In the genomic region with DNA sequence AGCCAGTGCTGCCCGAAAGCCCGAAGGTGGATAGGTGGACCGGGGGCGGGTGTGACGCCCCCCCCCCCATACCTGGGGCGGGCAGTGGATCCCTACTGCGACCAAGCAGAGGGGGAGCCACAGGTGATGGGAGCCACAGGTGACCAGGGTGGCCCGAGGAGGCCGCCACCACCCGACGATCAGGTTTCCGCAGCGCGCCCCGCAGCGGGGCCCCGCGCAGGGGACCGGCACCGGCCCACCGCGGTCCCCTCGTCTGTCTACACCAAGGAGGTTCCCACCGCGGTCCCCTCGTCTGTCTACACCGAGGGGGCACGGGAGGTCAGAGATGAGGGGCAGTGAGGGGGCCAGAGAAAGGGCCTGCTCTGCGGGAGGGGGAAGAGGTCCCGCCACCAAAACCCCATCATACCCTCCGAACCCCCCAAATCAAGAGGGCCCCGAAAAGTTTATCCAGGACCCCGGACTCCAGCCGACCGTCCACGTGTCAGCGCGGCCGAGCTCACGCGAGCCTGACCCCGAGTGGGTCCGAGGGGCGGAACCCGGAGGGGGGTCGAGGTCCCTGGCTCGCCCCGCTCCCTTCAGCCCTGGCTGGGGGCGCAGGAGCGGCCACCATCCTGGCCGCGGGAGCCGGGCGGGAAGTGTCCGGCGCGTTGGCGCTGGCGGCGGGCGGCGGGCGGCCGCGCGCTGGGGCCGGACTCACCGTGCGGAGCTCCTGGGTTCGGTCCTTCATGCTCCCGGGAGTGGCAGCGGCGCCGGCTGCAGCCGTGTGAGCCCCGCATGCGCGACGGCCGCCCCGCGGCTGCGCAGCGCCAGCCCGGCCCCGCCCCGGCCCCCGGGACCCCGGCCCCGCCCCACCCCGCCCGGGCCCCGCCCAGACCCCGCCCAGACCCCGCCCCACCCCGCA, we compare ENCODE assay signal across 8 cellular contexts. TPM values are rescaled to one million over a fixed set of nuclear protein-coding genes. Genes with fewer than 3 reads are reported as not detected.
A peak's percentile ranks its signal among the peaks of the same experiment; 100 is the strongest.
DNase-seq lines count a peak whose midpoint lies in the region; ATAC-seq lines count a peak whose summit lies in the region.

Gene STX1A (minus strand): TSS at position 765 of the 901 bp plus-strand sequence. CDS start 38 bp downstream, at position 727.

- WGBS in ectodermal cell, 2 experiments: 2 to 3% methylated on average over 95 to 96 of the region's 96 CpGs

- no peaks in the 10 kb centered on the region for H3K36me3 ChIP-seq in ectodermal cell (ENCODE audit: control insufficient read depth, insufficient read depth, low read length)

- H3K27ac ChIP-seq in ectodermal cell (ENCODE audit: insufficient read depth, low read depth, low read length, poor library complexity, severe bottlenecking): no peak within 1 kb of the TSS

- H3K27me3 ChIP-seq in ectodermal cell (ENCODE audit: control insufficient read depth, insufficient read depth, low read length, poor library complexity, severe bottlenecking): peaks cover 24% of the 10 kb centered on the region

- H3K9me3 ChIP-seq in ectodermal cell (ENCODE audit: control insufficient read depth, low read length): no peaks in the 10 kb centered on the region

- peak within 1 kb of the TSS; percentile 75 for H3K4me3 Mint-ChIP-seq in activated CD4-positive, alpha-beta memory T cell treated with anti-CD3 and anti-CD28 coated beads, Interleukin-2, amount 10 ng/mL, durations not matched to agents 7 days and 5 days

- CTCF ChIA-PET in activated CD4-positive, alpha-beta memory T cell treated with anti-CD3 and anti-CD28 coated beads, Interleukin-2, amount 10 ng/mL, durations not matched to agents 7 days and 5 days (lab: Charles Lee): interaction anchor here (0.5 to 2.2 kb wide), 3 partner anchors 14 to 246 kb away, joined by 3 to 10 read pairs (median 3); no protein-coding TSS in a partner anchor

- H3K36me3 Mint-ChIP-seq in activated CD4-positive, alpha-beta memory T cell treated with anti-CD3 and anti-CD28 coated beads, Interleukin-2, amount 10 ng/mL, durations not matched to agents 7 days and 5 days (ENCODE audit: low read depth): peaks cover 13% of the 10 kb centered on the region

- peak; percentile 61 for ATAC-seq in HG02763 (IDR thresholded peaks at IDR 0.05; ENCODE audit: unreplicated experiment)

- POLR2A ChIA-PET in activated CD4-positive, alpha-beta memory T cell treated with anti-CD3 and anti-CD28 coated beads, Interleukin-2, amount 10 ng/mL, durations not matched to agents 7 days and 5 days (lab: Charles Lee): interaction anchor here (1.0 to 1.8 kb wide), 5 partner anchors 16 to 198 kb away, joined by 3 to 7 read pairs (median 5); partner anchors contain the start of genes ABHD11, BAZ1B, BUD23 and DNAJC30

- peak; percentile 19 for DNase-seq in DMS79 treated with DMSO at 0.1 percent for 48 hours (lab: John Stamatoyannopoulos, UW)
- DNase-seq in DMS79 (lab: John Stamatoyannopoulos, UW): no peak
- DNase-seq in NCI-H2196 (lab: John Stamatoyannopoulos, UW; ENCODE audit: unreplicated experiment): peak; percentile 72
- DNase-seq in activated CD4-positive, alpha-beta memory T cell treated with anti-CD3 and anti-CD28 coated beads, Interleukin-2, amount 10 ng/mL, durations not matched to agents 7 days and 5 days: peak; percentile 80
- DNase-seq in medulla oblongata (ENCODE audit: extremely low spot score): peak; percentile 52
- DNase-seq in stimulated activated CD8-positive, alpha-beta memory T cell treated with anti-CD3 and anti-CD28 coated beads, Interleukin-15, amount 100 ng/mL, for 24 hours (ENCODE audit: low read depth): peak; percentile 53

- peaks cover 17% of the 10 kb centered on the region for H3K27me3 Mint-ChIP-seq in activated CD4-positive, alpha-beta memory T cell treated with anti-CD3 and anti-CD28 coated beads, Interleukin-2, amount 10 ng/mL, durations not matched to agents 7 days and 5 days

- H3K9me3 Mint-ChIP-seq in activated CD4-positive, alpha-beta memory T cell treated with anti-CD3 and anti-CD28 coated beads, Interleukin-2, amount 10 ng/mL, durations not matched to agents 7 days and 5 days: no peaks in the 10 kb centered on the region

- H3K4me3 ChIP-seq in ectodermal cell (ENCODE audit: insufficient read depth, low read depth, low read length): peak within 1 kb of the TSS; percentile 89

- peak within 1 kb of the TSS; percentile 70 for H3K27ac Mint-ChIP-seq in activated CD4-positive, alpha-beta memory T cell treated with anti-CD3 and anti-CD28 coated beads, Interleukin-2, amount 10 ng/mL, durations not matched to agents 7 days and 5 days

- H3K4me1 ChIP-seq in ectodermal cell (ENCODE audit: control insufficient read depth, insufficient read depth, low read length): peaks cover 3% of the 10 kb centered on the region

- H3K4me1 Mint-ChIP-seq in activated CD4-positive, alpha-beta memory T cell treated with anti-CD3 and anti-CD28 coated beads, Interleukin-2, amount 10 ng/mL, durations not matched to agents 7 days and 5 days: peaks cover 33% of the 10 kb centered on the region

RNA-seq across cellular contexts. Expression of gene STX1A, which starts in this region (rescaled TPM):
- 10 to 100 TPM; 27.9 to 30.7 TPM for total RNA-seq in activated CD4-positive, alpha-beta memory T cell treated with anti-CD3 and anti-CD28 coated beads, Interleukin-2, amount 10 ng/mL, durations not matched to agents 7 days and 5 days
- polyA plus RNA-seq in ectodermal cell (2013, experiment 1 of 4): 19.0 TPM
- 12.6 TPM for polyA plus RNA-seq in ectodermal cell (2013, experiment 2 of 4)
- polyA plus RNA-seq in ectodermal cell (2013, experiment 3 of 4): 15.5 TPM
- polyA plus RNA-seq in ectodermal cell (2013, experiment 4 of 4): 17.8 TPM
